28 cellular contexts compared by ENCODE assay signal in the genomic region with DNA sequence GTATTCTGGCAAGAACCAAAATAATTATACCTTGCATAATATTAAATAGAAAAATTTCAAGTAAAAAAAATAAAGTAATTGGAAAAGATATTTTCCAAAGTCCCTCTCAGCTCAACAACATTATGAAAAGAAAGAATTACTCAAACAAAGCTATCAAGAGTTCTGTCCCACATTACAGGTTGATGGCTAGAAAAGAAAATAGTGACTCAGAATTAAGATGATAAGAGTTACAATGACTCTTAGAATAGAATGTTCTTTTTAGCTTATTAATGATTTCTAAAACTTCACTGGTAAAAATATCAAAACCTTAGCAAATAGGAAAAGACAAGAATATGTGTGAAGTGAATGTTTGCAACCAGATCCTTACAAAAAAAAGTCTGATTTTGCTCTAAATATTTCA.
"Had no signal": no experiment of that assay in that cellular context is flagged by ENCODE, and none has a peak within 500 bp of the region (broad histone marks: within the 10 kb centered on the region; RNA-seq: fewer than 3 reads in every experiment).

No MANE protein-coding gene starts in this region.

- H3K4me3 Mint-ChIP-seq: immature natural killer cell; naive thymus-derived CD8-positive, alpha-beta T cell; nephron progenitor cell; neural progenitor cell; stimulated activated memory B cell treated with anti-CD40 and anti-IgM and Interleukin-4, amounts not matched to agents 10 μg/mL and 1 μg/mL and 100 μg/mL, for 72 hours; stimulated activated naive CD8-positive, alpha-beta T cell treated with anti-CD3 and anti-CD28 coated beads, Interleukin-15, amount 100 ng/mL, for 72 hours; type B pancreatic cell had no signal

- H3K4me1 ChIP-seq: left lung, lower lobe of right lung, neural progenitor cell, right atrium auricular region, right lobe of liver, tibial nerve, uterus had no signal

- H3K27me3 ChIP-seq: left lung, neural progenitor cell, neutrophil, right atrium auricular region, right lobe of liver, tibial nerve, uterus had no signal

- H3K36me3 ChIP-seq: left lung, lower lobe of right lung, neural progenitor cell, neutrophil, right atrium auricular region, right lobe of liver, tibial nerve, uterus had no signal

- DNase-seq: hypothalamus; immature natural killer cell; left colon; left lung; lower lobe of right lung; mammary epithelial cell; mesenchymal stem cell; naive thymus-derived CD8-positive, alpha-beta T cell; nephron progenitor cell; occipital lobe; right lobe of liver; stimulated activated CD4-positive, alpha-beta T cell treated with anti-CD3 and anti-CD28 coated beads, Interleukin-1b, Interleukin-23, amount 100 ng/mL, for 48 hours; stimulated activated CD4-positive, alpha-beta T cell treated with anti-CD3 and anti-CD28 coated beads, Interleukin-2, amount 100 ng/mL, for 48 hours; stimulated activated CD4-positive, alpha-beta T cell treated with anti-CD3 and anti-CD28 coated beads, Interleukin-4, amount 100 ng/mL, for 4 hours; stimulated activated CD8-positive, alpha-beta memory T cell treated with anti-CD3 and anti-CD28 coated beads, Interleukin-4, amount 100 ng/mL, for 48 hours; stimulated activated naive CD4-positive, alpha-beta T cell treated with Interleukin-2 at 50 U/mL for 16 hours; stimulated activated naive CD8-positive, alpha-beta T cell treated with anti-CD3 and anti-CD28 coated beads, Interleukin-15, amount 100 ng/mL, for 72 hours; substantia nigra; uterus had no signal

- H3K4me2 ChIP-seq: neural progenitor cell, smooth muscle cell had no signal

- H3K4me1 Mint-ChIP-seq: immature natural killer cell; naive thymus-derived CD8-positive, alpha-beta T cell; nephron progenitor cell; neural progenitor cell; stimulated activated memory B cell treated with anti-CD40 and anti-IgM and Interleukin-4, amounts not matched to agents 10 μg/mL and 1 μg/mL and 100 μg/mL, for 72 hours; stimulated activated naive CD8-positive, alpha-beta T cell treated with anti-CD3 and anti-CD28 coated beads, Interleukin-15, amount 100 ng/mL, for 72 hours had no signal

- H3K27me3 Mint-ChIP-seq: progenitor cell of endocrine pancreas; stimulated activated memory B cell treated with anti-CD40 and anti-IgM and Interleukin-4, amounts not matched to agents 10 μg/mL and 1 μg/mL and 100 μg/mL, for 72 hours; stimulated activated naive CD8-positive, alpha-beta T cell treated with anti-CD3 and anti-CD28 coated beads, Interleukin-15, amount 100 ng/mL, for 72 hours; type B pancreatic cell had no signal

- H3K27ac Mint-ChIP-seq: immature natural killer cell; naive thymus-derived CD8-positive, alpha-beta T cell; nephron progenitor cell; neural progenitor cell; progenitor cell of endocrine pancreas; stimulated activated memory B cell treated with anti-CD40 and anti-IgM and Interleukin-4, amounts not matched to agents 10 μg/mL and 1 μg/mL and 100 μg/mL, for 72 hours; stimulated activated naive CD8-positive, alpha-beta T cell treated with anti-CD3 and anti-CD28 coated beads, Interleukin-15, amount 100 ng/mL, for 72 hours; type B pancreatic cell had no signal

- ATAC-seq: left colon; left lung; lower lobe of right lung; naive thymus-derived CD8-positive, alpha-beta T cell; right lobe of liver; stimulated activated memory B cell treated with anti-CD40 and anti-IgM and Interleukin-4, amounts not matched to agents 10 μg/mL and 1 μg/mL and 100 μg/mL, for 72 hours; stimulated activated naive CD8-positive, alpha-beta T cell treated with anti-CD3 and anti-CD28 coated beads, Interleukin-15, amount 100 ng/mL, for 72 hours had no signal

- H3K9me3 ChIP-seq: left lung, neutrophil, right atrium auricular region, right lobe of liver, tibial nerve, uterus had no signal

- H3K4me3 ChIP-seq: left lung, lower lobe of right lung, neural progenitor cell, right atrium auricular region, right lobe of liver, smooth muscle cell, tibial nerve, uterus had no signal

- H3K9ac ChIP-seq: neural progenitor cell had no signal

- H2AFZ ChIP-seq: neural progenitor cell had no signal

- FAIRE-seq: keratinocyte had no signal

- H3K27ac ChIP-seq: left lung, lower lobe of right lung, neural progenitor cell, neutrophil, right atrium auricular region, right lobe of liver, tibial nerve, uterus had no signal

- H3K36me3 Mint-ChIP-seq: immature natural killer cell; naive thymus-derived CD8-positive, alpha-beta T cell; neural progenitor cell; stimulated activated memory B cell treated with anti-CD40 and anti-IgM and Interleukin-4, amounts not matched to agents 10 μg/mL and 1 μg/mL and 100 μg/mL, for 72 hours had no signal
